In the genomic region with DNA sequence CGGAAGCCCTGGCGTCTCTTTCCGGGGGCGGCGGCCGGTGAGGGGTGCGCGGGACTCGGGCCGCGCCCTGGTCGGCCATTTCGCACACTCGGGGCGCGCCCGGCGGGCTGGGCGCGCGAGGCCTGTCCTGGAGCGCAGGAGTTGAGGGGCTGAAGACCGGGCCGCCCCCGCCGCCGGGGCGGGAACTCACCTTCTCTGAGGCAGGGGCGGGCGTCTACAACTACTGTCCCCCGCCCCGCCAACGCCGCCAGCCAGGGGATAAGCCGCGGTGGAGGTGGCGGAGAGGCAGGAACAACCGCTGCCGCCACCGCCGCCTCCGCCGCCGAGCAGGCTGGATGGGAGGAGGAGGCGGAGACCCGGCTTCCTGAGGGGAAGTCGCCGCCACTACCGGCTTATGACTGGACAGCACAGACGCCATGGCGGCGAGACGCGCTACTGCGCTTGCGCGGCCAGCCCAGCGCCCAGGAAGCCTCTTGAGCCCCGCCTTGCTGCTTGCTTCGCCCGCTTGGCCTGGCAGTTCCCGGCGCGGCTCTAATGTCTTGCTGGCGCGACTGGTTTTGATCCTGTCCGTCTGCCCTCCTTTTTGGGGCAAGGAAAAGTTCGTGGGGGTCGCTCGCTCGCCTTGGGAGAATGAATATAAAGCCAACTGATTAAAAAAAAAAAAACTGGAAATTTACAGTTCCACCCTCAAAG, we compare ENCODE assay signal across 8 cellular contexts. TPM values are rescaled to one million over a fixed set of nuclear protein-coding genes. Genes with fewer than 3 reads are reported as not detected.
DNase-seq lines count a peak whose midpoint lies in the region; ATAC-seq and TF ChIP-seq lines count a peak whose summit lies in the region.

TSS of gene KRCC1 (minus strand) at position 348 of the 693 bp plus-strand sequence. CDS start 27,220 bp downstream, outside the sequence.

- intact Hi-C loops in psoas muscle (cut with DNase I) = loop anchor here in 1 of 2 donors (5.0 kb wide), 2 partner anchors 42 to 132 kb away; no protein-coding TSS in a partner anchor

- peak within 1 kb of the TSS; percentile 79 for H3K27ac ChIP-seq in angular gyrus (ENCODE audit: low read depth, low read length)
- H3K27ac ChIP-seq in right atrium auricular region = peak within 1 kb of the TSS; percentile 96 to 97
- H3K27ac ChIP-seq in psoas muscle = peak within 1 kb of the TSS; percentile 99
- peak within 1 kb of the TSS; percentile 98 for H3K27ac ChIP-seq in urinary bladder (ENCODE audit: low read depth)

- peaks cover 0 to 29% of the 10 kb centered on the region in 2 donors for H3K4me1 ChIP-seq in right atrium auricular region
- H3K4me1 ChIP-seq in psoas muscle = peaks cover 23% of the 10 kb centered on the region
- no peaks in the 10 kb centered on the region for H3K4me1 ChIP-seq in urinary bladder (ENCODE audit: insufficient read depth)

- H3K9me3 ChIP-seq in right atrium auricular region (no peaks in the 10 kb centered on the region), psoas muscle (no peaks in the 10 kb centered on the region)

- 0% methylated on average over 52 to 71 of the region's 71 CpGs for WGBS in psoas muscle, 3 donors
- under 1% methylated on average over 71 of the region's 71 CpGs for WGBS in urinary bladder

- ATAC-seq in GM18505 (IDR thresholded peaks at IDR 0.05; ENCODE audit: unreplicated experiment) (peak; percentile 96), HG02970 (IDR thresholded peaks at IDR 0.05; ENCODE audit: low FRiP score, unreplicated experiment) (peak; percentile 98), psoas muscle (peak; percentile 95 to 96 (median 95))

- TF ChIP-seq CTCF in right atrium auricular region (IDR thresholded peaks at IDR 0.05) = peak in 1 of 2 donors; percentile 34
- TF ChIP-seq CTCF in psoas muscle (IDR thresholded peaks at IDR 0.05) = peak; percentile 7

- peak within 1 kb of the TSS; percentile 73 to 88 for H3K4me3 ChIP-seq in right atrium auricular region
- H3K4me3 ChIP-seq in psoas muscle = peak within 1 kb of the TSS; percentile 91
- H3K4me3 ChIP-seq in urinary bladder (ENCODE audit: low read depth, low read length) = peak within 1 kb of the TSS; percentile 87

- H3K36me3 ChIP-seq in right atrium auricular region (no peaks in the 10 kb centered on the region), psoas muscle (ENCODE audit: insufficient read depth in 1 of 2, low read depth in 1 of 2) (no peaks in the 10 kb centered on the region), urinary bladder (ENCODE audit: insufficient read depth) (no peaks in the 10 kb centered on the region)

- peak; percentile 94 for TF ChIP-seq POLR2A in GM18505 (IDR thresholded peaks at IDR 0.05; ENCODE audit: borderline replicate concordance, extremely low read depth, insufficient read depth, insufficient read length)

- DNase-seq in NCI-H187 treated with DMSO at 0.1 percent for 48 hours (lab: John Stamatoyannopoulos, UW) (peak; percentile 73), T-helper 2 cell (peak; percentile 91 to 97 (median 93)), right atrium auricular region (ENCODE audit: low spot score) (peak; percentile 93), psoas muscle (peak; percentile 96 to 98)

- no peaks in the 10 kb centered on the region for H3K27me3 ChIP-seq in right atrium auricular region
- H3K27me3 ChIP-seq in psoas muscle (ENCODE audit: insufficient read depth in 3 of 3, low read length in 2 of 3) = no peaks in the 10 kb centered on the region

RNA-seq across cellular contexts. Expression of gene KRCC1, which starts in this region (rescaled TPM):
- 10 to 100 TPM; 20.6 to 27.5 TPM for total RNA-seq in right atrium auricular region
- 10 to 100 TPM; 10.8 to 24.1 (median 18.7) TPM for total RNA-seq in psoas muscle
- 10 to 100 TPM; 19.1 to 44.4 (median 20.1) TPM for polyA plus RNA-seq in psoas muscle
- 35.3 TPM for total RNA-seq in urinary bladder
- 28.0 TPM for polyA plus RNA-seq in urinary bladder

Comparison
In these comparisons a context has a peak if more than half of its experiments do, and no peak if none do; other contexts are left out.
1. Peak in every context shown above with its lines: DNase-seq, ATAC-seq, H3K4me3 ChIP-seq and H3K27ac ChIP-seq.